ENCODE assay signal across 8 cellular contexts in the genomic region with DNA sequence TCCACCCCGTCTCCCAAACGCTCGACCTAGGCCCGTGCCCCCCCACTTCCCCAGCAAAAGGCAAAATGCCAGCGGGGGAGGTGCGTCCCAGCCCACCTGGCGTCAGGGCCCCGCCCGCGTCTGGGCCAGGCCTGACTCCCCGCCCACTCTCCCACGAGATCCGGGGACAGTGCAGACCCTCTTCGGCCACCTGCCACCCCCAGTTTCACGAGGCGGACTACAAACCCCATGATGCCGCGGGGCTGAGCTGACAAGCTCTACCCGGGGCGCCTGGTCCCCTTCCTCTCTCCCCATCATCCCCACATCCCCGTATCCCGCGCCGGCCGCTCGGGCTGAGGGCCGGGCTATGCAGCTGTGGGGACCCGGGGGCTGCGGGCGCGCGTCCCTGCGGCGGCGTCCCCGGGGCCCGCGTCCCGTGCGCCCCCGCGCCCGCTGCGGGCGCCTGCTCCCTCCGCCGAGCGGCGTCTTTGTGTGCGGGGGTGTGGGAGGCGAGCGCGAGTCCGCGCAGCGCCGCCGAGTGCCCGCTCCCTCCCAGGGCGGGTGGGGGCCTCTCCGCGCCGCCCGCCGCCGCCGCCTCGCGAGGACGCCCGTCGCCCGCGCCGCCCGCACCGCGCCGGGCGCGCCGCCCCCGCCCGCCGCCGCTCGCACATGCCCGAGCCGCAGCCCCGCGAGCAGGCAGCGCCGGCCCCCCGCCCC. TPM values are rescaled to one million over a fixed set of nuclear protein-coding genes. Genes with fewer than 3 reads are reported as not detected.
DNase-seq lines count a peak whose midpoint lies in the region; ATAC-seq and TF ChIP-seq lines count a peak whose summit lies in the region.

A gene (plus strand): TSS at position 283 of the 696 bp plus-strand sequence. CDS start 490 bp downstream, outside the sequence.

- H4K20me1 ChIP-seq in OCI-LY1 (ENCODE audit: insufficient read depth, low read length), result no peaks in the 10 kb centered on the region

- in situ Hi-C loops in HAP-1 (cut with MboI; ENCODE audit: low sequenced_read_pairs) (no loop called here), astrocyte of the cerebellum (cut with HindIII; ENCODE audit: low sequenced_read_pairs) (no loop called here)

- H3K9me2 ChIP-seq in OCI-LY1 (ENCODE audit: low read depth, low read length), result no peaks in the 10 kb centered on the region

- H2AFZ ChIP-seq in OCI-LY1 (ENCODE audit: low read length), result no peak within 1 kb of the TSS

- H3K9ac ChIP-seq in OCI-LY1 (ENCODE audit: low read length) (peak within 1 kb of the TSS; percentile 65), iPS-20b (ENCODE audit: low read depth, low read length) (peak within 1 kb of the TSS; percentile 69; the same call in 1 of the 2 replicates)

- H3K4me3 ChIP-seq in BE2C (ENCODE audit: low read depth, low read length), result peak within 1 kb of the TSS; percentile 71
- H3K4me3 ChIP-seq in HAP-1, result peak within 1 kb of the TSS; percentile 55
- H3K4me3 ChIP-seq in OCI-LY1 (ENCODE audit: low read depth, low read length, poor library complexity, severe bottlenecking), result peak within 1 kb of the TSS; percentile 85
- H3K4me3 ChIP-seq in astrocyte of the cerebellum (ENCODE audit: low read depth, low read length), result peak within 1 kb of the TSS; percentile 53
- H3K4me3 ChIP-seq in iPS-20b (ENCODE audit: low read length), result peak within 1 kb of the TSS; percentile 80
- H3K4me3 ChIP-seq in skin epidermis, result peak within 1 kb of the TSS; percentile 48 to 73 (median 54)

- H3K79me2 ChIP-seq in OCI-LY1 (ENCODE audit: insufficient read depth, low read length), result peaks cover under 1% of the 10 kb centered on the region; the same call in 1 of the 2 replicates

- H3K36me3 ChIP-seq in BE2C (no peaks in the 10 kb centered on the region), HAP-1 (replicated peaks) (no peaks in the 10 kb centered on the region), OCI-LY1 (ENCODE audit: insufficient read depth, low read length) (no peaks in the 10 kb centered on the region), iPS-20b (ENCODE audit: insufficient read depth, low read depth, low read length) (no peaks in the 10 kb centered on the region)

- H3K4me1 ChIP-seq in BE2C, result peaks cover 21% of the 10 kb centered on the region
- H3K4me1 ChIP-seq in HAP-1, result peaks cover 43% of the 10 kb centered on the region
- H3K4me1 ChIP-seq in OCI-LY1 (ENCODE audit: insufficient read depth, low read length, severe bottlenecking), result peaks cover 48% of the 10 kb centered on the region
- peaks cover 34% of the 10 kb centered on the region for H3K4me1 ChIP-seq in iPS-20b (ENCODE audit: insufficient read depth, low read length)

- peak within 1 kb of the TSS; percentile 99 for H3K4me2 ChIP-seq in OCI-LY1 (ENCODE audit: low read length)

- TF ChIP-seq CTCF in BE2C (IDR thresholded peaks at IDR 0.05; ENCODE audit: low read depth, low read length), result no peak
- TF ChIP-seq CTCF in OCI-LY1 (IDR thresholded peaks at IDR 0.05; ENCODE audit: low read length), result no peak
- no peak for TF ChIP-seq CTCF in astrocyte of the cerebellum (IDR thresholded peaks at IDR 0.05; ENCODE audit: low read depth, low read length, missing control alignments)

- H3K9me3 ChIP-seq in BE2C (no peaks in the 10 kb centered on the region), HAP-1 (no peaks in the 10 kb centered on the region), OCI-LY1 (ENCODE audit: low read length) (no peaks in the 10 kb centered on the region), iPS-20b (ENCODE audit: insufficient read depth, low read depth, low read length) (no peaks in the 10 kb centered on the region)

- H3F3A ChIP-seq in OCI-LY1 (ENCODE audit: insufficient read depth, low read length), result no peaks in the 10 kb centered on the region

- no peak for ATAC-seq in HG03039 (IDR thresholded peaks at IDR 0.05; ENCODE audit: unreplicated experiment)
- ATAC-seq in GM18858 (IDR thresholded peaks at IDR 0.05; ENCODE audit: unreplicated experiment), result no peak

- H3K27me3 ChIP-seq in BE2C (no peaks in the 10 kb centered on the region), HAP-1 (ENCODE audit: low read depth) (no peaks in the 10 kb centered on the region), OCI-LY1 (ENCODE audit: insufficient read depth, low read length) (no peaks in the 10 kb centered on the region), iPS-20b (ENCODE audit: insufficient read depth, low read length) (peaks cover 20% of the 10 kb centered on the region)

- peak within 1 kb of the TSS; percentile 64 for H3K27ac ChIP-seq in OCI-LY1 (ENCODE audit: low read depth, low read length, poor library complexity, severe bottlenecking)
- H3K27ac ChIP-seq in iPS-20b (ENCODE audit: low read length), result peak within 1 kb of the TSS; percentile 17
- peak within 1 kb of the TSS in 15 of 21 experiments; percentile 18 to 96 (median 85) for H3K27ac ChIP-seq in skin epidermis

- DNase-seq in BE2C (peak; percentile 56), HAP-1 (ENCODE audit: low spot score in 2 of 2) (peak; percentile 21 to 75), astrocyte of the cerebellum (ENCODE audit: low read depth) (no peak)

RNA-seq across cellular contexts. Expression of the gene that starts here (rescaled TPM):
- polyA plus RNA-seq in BE2C (2012; ENCODE audit: insufficient read depth, insufficient read length, low read depth), result 84.2 TPM

Comparison
In these comparisons a context has a peak if more than half of its experiments do, and no peak if none do; other contexts are left out.
1. H3K27ac ChIP-seq: peak in every context shown above with its lines; median percentile 85 in skin epidermis; 64 in OCI-LY1; 17 in iPS-20b.